Comparison of ENCODE assay signal across 15 cellular contexts in the genomic region with DNA sequence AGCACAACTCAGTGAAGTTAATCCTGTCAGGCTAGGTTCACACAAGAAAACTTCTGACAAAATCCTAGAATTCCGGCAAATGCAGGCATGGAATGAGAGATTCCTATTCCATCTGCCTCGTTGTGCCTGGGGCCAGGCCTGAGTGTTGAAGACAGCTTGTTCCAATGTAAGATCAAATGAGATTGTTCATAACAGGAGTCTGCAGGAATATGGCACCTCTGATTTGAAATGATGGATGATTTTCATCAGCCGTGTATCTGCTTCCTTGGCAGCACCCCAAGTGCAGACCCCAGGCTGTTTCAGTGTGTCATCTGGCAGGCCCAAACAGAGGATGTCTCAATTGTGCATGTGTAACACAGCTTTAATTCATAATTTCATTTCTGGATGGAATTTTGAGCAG.
"Had no signal": no experiment of that assay in that cellular context is flagged by ENCODE, and none has a peak within 500 bp of the region (broad histone marks: within the 10 kb centered on the region; RNA-seq: fewer than 3 reads in every experiment).

No MANE protein-coding gene starts in this region.

- ATAC-seq: left lobe of liver; mucosa of descending colon; naive thymus-derived CD4-positive, alpha-beta T cell; stimulated activated memory B cell treated with anti-CD40 and anti-IgM and Interleukin-4, amounts not matched to agents 10 μg/mL and 1 μg/mL and 100 μg/mL, for 72 hours had no signal

- H3K27me3 ChIP-seq: breast epithelium, dorsolateral prefrontal cortex, neutrophil had no signal

- H3K4me3 ChIP-seq: breast epithelium, dorsolateral prefrontal cortex, mucosa of descending colon had no signal

- H3K36me3 ChIP-seq: breast epithelium, neutrophil had no signal

- H3K27ac ChIP-seq: breast epithelium, dorsolateral prefrontal cortex, neutrophil had no signal

- H3K9me3 ChIP-seq: breast epithelium, mucosa of descending colon, neutrophil had no signal

- FAIRE-seq: keratinocyte had no signal

- DNase-seq: activated CD4-positive, CD25-positive, alpha-beta regulatory T cell treated with anti-CD3 and anti-CD28 coated beads, Interleukin-2, amount 50 U/mL, for 72 hours; activated naive CD4-positive, alpha-beta T cell treated with Interleukin-2 at 50 U/mL for 16 hours; activated T-cell treated with anti-CD3 and anti-CD28 coated beads for 4 hours; anterior cingulate cortex; dorsolateral prefrontal cortex; erythroblast; hippocampal formation; mucosa of descending colon; naive thymus-derived CD4-positive, alpha-beta T cell; retina had no signal
